39 cellular contexts compared by ENCODE assay signal in the genomic region with DNA sequence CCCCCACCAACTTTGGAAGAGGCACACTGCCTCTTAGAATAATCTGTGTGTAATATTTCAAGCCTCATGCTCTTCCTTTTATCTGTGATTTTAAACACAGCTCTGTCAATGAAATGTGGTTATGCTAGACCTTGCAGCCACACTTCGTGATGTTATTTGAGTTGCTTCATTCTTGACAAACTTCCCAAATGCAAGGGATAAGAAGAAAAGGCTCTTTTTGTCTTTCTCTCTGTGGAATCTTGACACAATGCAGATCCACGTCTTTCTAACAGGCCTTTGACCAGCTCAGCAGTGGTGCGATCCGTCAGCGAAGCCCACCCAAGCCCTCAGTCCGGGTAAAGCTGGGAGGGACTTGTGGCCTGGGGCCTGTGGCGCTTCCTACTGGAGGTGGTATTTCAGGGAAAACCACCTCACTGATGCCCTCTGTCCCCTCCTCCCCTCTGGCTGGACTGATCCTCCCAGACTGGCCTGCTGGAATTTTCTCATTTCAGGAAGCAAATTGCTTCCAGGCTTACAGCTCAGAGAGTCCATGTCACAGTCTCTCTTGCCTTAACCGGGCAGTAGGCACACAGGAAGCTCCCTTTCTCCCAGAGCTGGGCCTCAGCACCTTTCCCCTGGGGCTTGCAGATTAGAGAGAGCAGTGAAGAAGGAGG. TPM values are rescaled to one million over a fixed set of nuclear protein-coding genes. Genes with fewer than 3 reads are reported as not detected.
A peak's percentile ranks its signal among the peaks of the same experiment; 100 is the strongest.
DNase-seq lines count a peak whose midpoint lies in the region; ATAC-seq and TF ChIP-seq lines count a peak whose summit lies in the region.
"Had no signal": no experiment of that assay in that cellular context is flagged by ENCODE, and none has a peak within 500 bp of the region (broad histone marks: within the 10 kb centered on the region; RNA-seq: fewer than 3 reads in every experiment).

No MANE protein-coding gene starts in this region.

- DNase-seq in AG10803 (ENCODE audit: low read depth) (peak; percentile 43), IMR-90 (no peak), islet precursor cell (peak; percentile 79), sciatic nerve (ENCODE audit: low spot score) (no peak), gastrocnemius medialis (no peak), mammary epithelial cell (no peak), CD1c-positive myeloid dendritic cell (ENCODE audit: extremely low spot score) (no peak)
- no peak for DNase-seq in stimulated activated naive CD4-positive, alpha-beta T cell (lab: John Stamatoyannopoulos, UW)
- DNase-seq: ACHN; activated CD4-positive, alpha-beta memory T cell treated with anti-CD3 and anti-CD28 coated beads, Interleukin-2, amount 10 ng/mL, durations not matched to agents 7 days and 5 days; activated CD4-positive, CD25-positive, alpha-beta regulatory T cell treated with anti-CD3 and anti-CD28 coated beads, Interleukin-2, amount 50 U/mL, for 72 hours; activated CD8-positive, alpha-beta memory T cell treated with anti-CD3 and anti-CD28 coated beads, Interleukin-2, amount 50 U/mL, for 48 hours; C1 segment of cervical spinal cord; Caco-2; DMS79 treated with DMSO at 0.1 percent for 48 hours; effector memory CD4-positive, alpha-beta T cell; foreskin melanocyte; H7; left cardiac atrium; NCI-H1417 treated with DMSO at 0.1 percent for 48 hours; NCI-H2081; NCI-H774; psoas muscle; small intestine; stimulated activated CD4-positive, alpha-beta T cell treated with anti-CD3 and anti-CD28 coated beads, Interleukin-1b, Interleukin-23, amount 100 ng/mL, for 48 hours; stimulated activated CD8-positive, alpha-beta memory T cell treated with anti-CD3 and anti-CD28 coated beads, Interleukin-4, amount 100 ng/mL, for 48 hours; transverse colon had no signal

- H3K9me3 ChIP-seq in IMR-90 (ENCODE audit: control insufficient read depth, insufficient read depth, low read length), result no peaks in the 10 kb centered on the region
- no peaks in the 10 kb centered on the region for H3K9me3 ChIP-seq in gastrocnemius medialis
- no peaks in the 10 kb centered on the region for H3K9me3 ChIP-seq in mammary epithelial cell (replicated peaks; ENCODE audit: insufficient read depth, low read length)
- H3K9me3 ChIP-seq: ascending aorta, Caco-2, psoas muscle, SJSA1, transverse colon had no signal

- H4K8ac ChIP-seq in IMR-90 (ENCODE audit: low read depth in 2 of 2, low read length in 2 of 2), result peak overlapping the region; percentile 16 to 50; a peak in 3 of 4 replicates

- H2BK120ac ChIP-seq in IMR-90 (ENCODE audit: low read depth, low read length), result peak overlapping the region; percentile 54

- peak overlapping the region; percentile 44 for H3K4ac ChIP-seq in IMR-90 (ENCODE audit: low read depth, low read length)

- 0 out of 2 replicates have a peak overlapping the region, but pooled peaks have one; percentile 29 for H3K23ac ChIP-seq in IMR-90 (ENCODE audit: low read depth, low read length)

- H3K36me3 ChIP-seq in IMR-90 (ENCODE audit: control insufficient read depth, insufficient read depth, low read length) (no peaks in the 10 kb centered on the region), gastrocnemius medialis (no peaks in the 10 kb centered on the region), mammary epithelial cell (ENCODE audit: insufficient read depth, low read length) (no peaks in the 10 kb centered on the region)
- H3K36me3 ChIP-seq: ascending aorta, SJSA1, transverse colon had no signal

- peak overlapping the region; percentile 71; the same call in 2 of the 3 replicates for H2BK15ac ChIP-seq in IMR-90 (ENCODE audit: low read depth, low read length)

- H4K20me1 ChIP-seq in IMR-90 (ENCODE audit: insufficient read depth, low read length) (no peaks in the 10 kb centered on the region), mammary epithelial cell (ENCODE audit: insufficient read depth, low read length) (no peaks in the 10 kb centered on the region)

- H3K79me2 ChIP-seq in mammary epithelial cell (ENCODE audit: insufficient read depth, low read length), result no peaks in the 10 kb centered on the region

- WGBS in IMR-90 (ENCODE audit: extremely low coverage in 2 of 2, insufficient read length in 1 of 2), 2 experiments, result no CpG with 5 or more reads among the region's 8 CpGs
- 41% methylated on average over 8 of the region's 8 CpGs for WGBS in mammary epithelial cell (ENCODE audit: low coverage, missing lambda C conversion rate)

- CTCF ChIA-PET in IMR-90 (lab: Yijun Ruan, JAX) (interaction anchor here (0.8 to 1.0 kb wide), 2 partner anchors 9 to 16 kb away, joined by 3 to 4 read pairs; no protein-coding TSS in a partner anchor), mammary epithelial cell (lab: Charles Lee; ENCODE audit: low non-redundant PET) (no interaction called here)

- dilution Hi-C loops in IMR-90 (cut with HindIII; ENCODE audit: low sequenced_read_pairs, unreplicated experiment) (no loop called here), mammary epithelial cell (cut with HindIII; ENCODE audit: low sequenced_read_pairs) (no loop called here)

- H3K27ac ChIP-seq in IMR-90 (ENCODE audit: insufficient read depth, low read length) (peak overlapping the region; percentile 78; the same call in 1 of the 2 replicates), gastrocnemius medialis (no peak overlapping the region), mammary epithelial cell (ENCODE audit: insufficient read depth, low read depth, low read length) (no peak overlapping the region)
- H3K27ac ChIP-seq: ascending aorta, coronary artery, psoas muscle, SJSA1 had no signal

- H3K56ac ChIP-seq in IMR-90 (ENCODE audit: extremely low read depth, insufficient read depth, low read length), result no peak overlapping the region

- peak overlapping the region; percentile 18 for H2BK5ac ChIP-seq in IMR-90 (ENCODE audit: low read depth, low read length, poor library complexity, severe bottlenecking)

- POLR2A ChIA-PET in IMR-90 (lab: Charles Lee; ENCODE audit: unreplicated experiment), result no interaction called here

- peaks cover 21% of the 10 kb centered on the region for H3K4me1 ChIP-seq in IMR-90 (ENCODE audit: control insufficient read depth, insufficient read depth, low read length)
- H3K4me1 ChIP-seq in gastrocnemius medialis, result no peaks in the 10 kb centered on the region
- no peaks in the 10 kb centered on the region for H3K4me1 ChIP-seq in mammary epithelial cell (ENCODE audit: insufficient read depth, low read length)
- H3K4me1 ChIP-seq: ascending aorta, psoas muscle, SJSA1 had no signal

- H3K4me2 ChIP-seq in IMR-90 (ENCODE audit: low read depth, low read length) (peak overlapping the region; percentile 64; the same call in 1 of the 2 replicates), mammary epithelial cell (ENCODE audit: insufficient read depth, low read depth, low read length) (no peak overlapping the region)

- H3K9me1 ChIP-seq in IMR-90 (ENCODE audit: insufficient read depth, low read length), result no peaks in the 10 kb centered on the region

- H2AK5ac ChIP-seq in IMR-90 (ENCODE audit: low read depth, low read length), result peak overlapping the region; percentile 85

- TF ChIP-seq RAD21 in IMR-90 (IDR thresholded peaks at IDR 0.05; ENCODE audit: low read length), result no peak

- H2BK20ac ChIP-seq in IMR-90 (ENCODE audit: low read depth, low read length), result peak overlapping the region; percentile 31; the same call in 1 of the 2 replicates

- intact Hi-C loops in IMR-90 (cut with micrococcal nuclease), result no loop called here
- intact Hi-C loops in sciatic nerve (cut with DNase I), result no loop called here
- intact Hi-C loops in gastrocnemius medialis (cut with DNase I; ENCODE audit: low total_unique reads), result no loop called here
- intact Hi-C loops in mammary epithelial cell (cut with micrococcal nuclease), result no loop called here

- H3K9ac ChIP-seq in IMR-90 (ENCODE audit: low read depth, low read length) (peak overlapping the region; percentile 17; the same call in 1 of the 2 replicates), mammary epithelial cell (ENCODE audit: insufficient read depth, low read length) (no peak overlapping the region)

- TF ChIP-seq CTCF in AG10803 (conservative IDR thresholded peaks at IDR 0.05; ENCODE audit: low read length) (no peak), IMR-90 (conservative IDR thresholded peaks at IDR 0.05; ENCODE audit: low read depth, low read length) (no peak), gastrocnemius medialis (IDR thresholded peaks at IDR 0.05 in 4 of 5, conservative IDR thresholded peaks at IDR 0.05 in 1 of 5) (no peak), mammary epithelial cell (conservative IDR thresholded peaks at IDR 0.05 in 1 of 2, IDR thresholded peaks at IDR 0.05 in 1 of 2; ENCODE audit: extremely low read depth in 1 of 2, insufficient read depth in 1 of 2, low read depth in 1 of 2, low read length in 2 of 2) (no peak)

- TF ChIP-seq POLR2A in IMR-90 (IDR thresholded peaks at IDR 0.05; ENCODE audit: low read depth, low read length) (no peak), gastrocnemius medialis (IDR thresholded peaks at IDR 0.05) (no peak)

- H2AFZ ChIP-seq in IMR-90 (replicated peaks; ENCODE audit: low read length, poor library complexity) (peak overlapping the region; percentile 10), mammary epithelial cell (ENCODE audit: low read depth, low read length) (no peak overlapping the region)

- no peak overlapping the region for H2AK9ac ChIP-seq in IMR-90 (replicated peaks; ENCODE audit: low read depth, low read length, poor library complexity)

- no peak overlapping the region for H3K4me3 ChIP-seq in AG10803 (ENCODE audit: low read length)
- no peak overlapping the region for H3K4me3 ChIP-seq in IMR-90 (ENCODE audit: insufficient read depth, low read depth, low read length)
- no peak overlapping the region for H3K4me3 ChIP-seq in gastrocnemius medialis
- no peak overlapping the region for H3K4me3 ChIP-seq in mammary epithelial cell (replicated peaks in 1 of 3; ENCODE audit: insufficient read depth in 1 of 3, low read depth in 2 of 3, low read length in 3 of 3)
- H3K4me3 ChIP-seq: ascending aorta, coronary artery, psoas muscle, SJSA1, transverse colon had no signal

- in situ Hi-C loops in IMR-90 (cut with MboI; ENCODE audit: low sequenced_read_pairs), result no loop called here
- in situ Hi-C loops in gastrocnemius medialis (cut with MboI; ENCODE audit: low sequenced_read_pairs in 4 of 4), result no loop called here
- in situ Hi-C loops in mammary epithelial cell (cut with MboI; ENCODE audit: low sequenced_read_pairs in 2 of 2), result no loop called here

- H4K5ac ChIP-seq in IMR-90 (ENCODE audit: low read depth, low read length), result peak overlapping the region; percentile 91

- BruUV-seq in IMR-90 (replicated peaks; lab: Mats Ljungman, UMichigan) (no TSS peak), mammary epithelial cell (replicated peaks; lab: Mats Ljungman, UMichigan) (no TSS peak)

- ATAC-seq in IMR-90 (ENCODE audit: low read depth) (peak; percentile 44), sciatic nerve (peak; percentile 30), gastrocnemius medialis (no peak)
- ATAC-seq: activated naive CD4-positive, alpha-beta T cell treated with anti-CD3 and anti-CD28 coated beads, Interleukin-2, amount 50 U/mL, for 72 hours; activated T-helper 17 cell treated with anti-CD3 and anti-CD28 coated beads, Interleukin-2, amount 50 U/mL, for 72 hours; left cardiac atrium; psoas muscle had no signal

- H3K14ac ChIP-seq in IMR-90 (replicated peaks; ENCODE audit: low read depth, low read length), result peak overlapping the region; percentile 41

- peak overlapping the region; percentile 20 for H4K91ac ChIP-seq in IMR-90 (ENCODE audit: insufficient read depth, low read depth, low read length)

- H3K27me3 ChIP-seq in IMR-90 (ENCODE audit: control insufficient read depth, insufficient read depth, low read length) (no peaks in the 10 kb centered on the region), gastrocnemius medialis (no peaks in the 10 kb centered on the region), mammary epithelial cell (ENCODE audit: insufficient read depth, low read length) (no peaks in the 10 kb centered on the region)
- H3K27me3 ChIP-seq: ascending aorta, SJSA1, transverse colon had no signal

- no peaks in the 10 kb centered on the region for H3K79me1 ChIP-seq in IMR-90 (ENCODE audit: low read depth in 1 of 2, low read length in 2 of 2)

- H3K18ac ChIP-seq in IMR-90 (ENCODE audit: low read depth, low read length), result peak overlapping the region; percentile 91

RNA-seq across cellular contexts. Expression of a gene that starts 19.5 kb away (rescaled TPM):
- total RNA-seq in IMR-90 (2012; rRNA removed) (not detected in 2 replicates), sciatic nerve (not detected), gastrocnemius medialis (not detected), mammary epithelial cell (not detected)
- polyA plus RNA-seq in IMR-90 (2012; rRNA removed) (not detected in 2 replicates), mammary epithelial cell (not detected)
- not detected in 2 replicates for polyA plus RNA-seq in IMR-90 (2012; cell fraction: cytosol; rRNA removed)
- not detected in 2 replicates for polyA plus RNA-seq in IMR-90 (2012; cell fraction: nucleus; rRNA removed; ENCODE audit: low replicate concordance)
- polyA minus RNA-seq in mammary epithelial cell, result not detected
- total RNA-seq: activated CD4-positive, alpha-beta memory T cell treated with anti-CD3 and anti-CD28 coated beads, Interleukin-2, amount 10 ng/mL, durations not matched to agents 7 days and 5 days; activated naive CD4-positive, alpha-beta T cell treated with anti-CD3 and anti-CD28 coated beads, Interleukin-2, amount 50 U/mL, for 72 hours; activated T-helper 17 cell treated with anti-CD3 and anti-CD28 coated beads, Interleukin-2, amount 50 U/mL, for 72 hours; ascending aorta; cardiac septum; epithelial cell of proximal tubule; H7; HT-29; left cardiac atrium; lung microvascular endothelial cell; MCF 10A; psoas muscle; RPMI7951; SJSA1; T-helper 1 cell treated with Interleukin-12 subunit alpha and Interleukin-12 subunit beta and Interleukin-4 antibody, amounts not matched to agents 30 ng/mL and 1 ng/mL, for 36 hours had no signal
- polyA plus RNA-seq: psoas muscle had no signal

Comparison
In these comparisons a context has a peak if more than half of its experiments do, and no peak if none do; other contexts are left out.
1. DNase-seq: peak in AG10803 (single experiment) and islet precursor cell (single experiment); none in IMR-90 (single experiment), sciatic nerve (single experiment), gastrocnemius medialis (0 of 2), mammary epithelial cell (single experiment), CD1c-positive myeloid dendritic cell (single experiment) and stimulated activated naive CD4-positive, alpha-beta T cell (0 of 6).
2. ATAC-seq: peak in IMR-90 (single experiment) and sciatic nerve (single experiment); none in gastrocnemius medialis (0 of 2).